ENCODE assay signal across 27 cellular contexts in genomic region chr10:12703141-12703540, GRCh38.
DNase-seq lines count a peak whose midpoint lies in the region; ATAC-seq and TF ChIP-seq lines count a peak whose summit lies in the region.
"Had no signal": no experiment of that assay in that cellular context is flagged by ENCODE, and none has a peak within 500 bp of the region (broad histone marks: within the 10 kb centered on the region; RNA-seq: fewer than 3 reads in every experiment).

No MANE protein-coding gene starts in this region.

- no peak for TF ChIP-seq CTCF in RWPE1 (conservative IDR thresholded peaks at IDR 0.05; ENCODE audit: low read depth)
- TF ChIP-seq CTCF in coronary artery (IDR thresholded peaks at IDR 0.05): no peak
- TF ChIP-seq CTCF in sigmoid colon (IDR thresholded peaks at IDR 0.05): no peak

- ATAC-seq in GM19035 (IDR thresholded peaks at IDR 0.05; ENCODE audit: unreplicated experiment): no peak
- no peak for ATAC-seq in HG02642 (IDR thresholded peaks at IDR 0.05; ENCODE audit: poor library complexity, unreplicated experiment)
- ATAC-seq: body of pancreas, gastroesophageal sphincter, Panc1, right cardiac atrium had no signal

- in situ Hi-C loops in GM23248 (cut with MboI): no loop called here

- peak overlapping the region; percentile 62 for H3K4me2 ChIP-seq in GM23248 (ENCODE audit: unreplicated experiment)

- H3K27me3 ChIP-seq in GM23248 (replicated peaks; ENCODE audit: insufficient read depth): no peaks in the 10 kb centered on the region
- no peaks in the 10 kb centered on the region for H3K27me3 ChIP-seq in sigmoid colon
- H3K27me3 ChIP-seq: body of pancreas, esophagus muscularis mucosa, gastroesophageal sphincter, stomach had no signal

- H3K9ac ChIP-seq in GM23248: no peak overlapping the region
- H3K9ac ChIP-seq: parathyroid adenoma had no signal

- H3K4me1 ChIP-seq in GM23248 (ENCODE audit: insufficient read depth): peaks cover 57% of the 10 kb centered on the region
- peaks cover 0 to 83% (median 76%) of the 10 kb centered on the region in 4 donors for H3K4me1 ChIP-seq in sigmoid colon
- H3K4me1 ChIP-seq: parathyroid adenoma had no signal

- POLR2A ChIA-PET in RWPE1 (lab: Yijun Ruan, JAX; ENCODE audit: low non-redundant PET): no interaction called here

- no peak overlapping the region for H3K4me3 ChIP-seq in GM23248
- no peak overlapping the region for H3K4me3 ChIP-seq in coronary artery
- no peak overlapping the region for H3K4me3 ChIP-seq in sigmoid colon
- H3K4me3 ChIP-seq: body of pancreas, esophagus muscularis mucosa, gastroesophageal sphincter, stomach had no signal

- H3K79me2 ChIP-seq in GM23248 (ENCODE audit: insufficient read depth): no peaks in the 10 kb centered on the region
- H3K79me2 ChIP-seq: parathyroid adenoma had no signal

- H2AFZ ChIP-seq in GM23248: no peak overlapping the region
- H2AFZ ChIP-seq: parathyroid adenoma had no signal

- H3K36me3 ChIP-seq in GM23248 (ENCODE audit: low read depth) (no peaks in the 10 kb centered on the region), sigmoid colon (no peaks in the 10 kb centered on the region)
- H3K36me3 ChIP-seq: esophagus muscularis mucosa, gastroesophageal sphincter, stomach had no signal

- DNase-seq in GM23248: peak; percentile 8
- no peak for DNase-seq in RWPE1 (ENCODE audit: low spot score)
- DNase-seq in coronary artery (ENCODE audit: low spot score): no peak
- no peak for DNase-seq in sigmoid colon
- no peak for DNase-seq in epidermal melanocyte (ENCODE audit: insufficient read length, low spot score)
- no peak for DNase-seq in dedifferentiated amniotic fluid mesenchymal stem cell (ENCODE audit: extremely low spot score)
- DNase-seq: activated CD4-positive, alpha-beta T cell treated with anti-CD3 and anti-CD28 coated beads, Interleukin-2, amount 10 ng/mL, durations not matched to agents 24 days and 14 days; activated effector memory CD4-positive, alpha-beta T cell treated with anti-CD3 and anti-CD28 coated beads, Interleukin-2, amount 50 U/mL, for 16 hours; activated naive CD8-positive, alpha-beta T cell treated with anti-CD3 and anti-CD28 coated beads, Interleukin-2, amount 10 ng/mL, durations not matched to agents 7 days and 5 days; body of pancreas; CD4-positive, alpha-beta T cell; DMS 273 treated with DMSO at 0.1 percent for 48 hours; effector CD8-positive, alpha-beta T cell; H7; Karpas-422; NCI-H1694; NCI-H510A treated with DMSO at 0.1 percent for 48 hours; NK-92 treated with Interleukin-12 subunit alpha and Interleukin-12 subunit beta, amount 100 ng/mL, for 24 hours; right cardiac atrium; stomach had no signal

- H3K9me3 ChIP-seq in GM23248 (ENCODE audit: low read depth) (no peaks in the 10 kb centered on the region), sigmoid colon (no peaks in the 10 kb centered on the region)
- H3K9me3 ChIP-seq: body of pancreas, esophagus muscularis mucosa, gastroesophageal sphincter, stomach had no signal

- peaks cover 32% of the 10 kb centered on the region for H3F3A ChIP-seq in GM23248 (ENCODE audit: insufficient read depth)

- intact Hi-C loops in sigmoid colon (cut with DNase I): no loop called here

- no peak for TF ChIP-seq EP300 in sigmoid colon (IDR thresholded peaks at IDR 0.05)

- 73 to 78% methylated on average over 6 of the region's 6 CpGs for WGBS in GM23248 (ENCODE audit: low coverage in 1 of 2, low lambda C conversion rate in 2 of 2, missing lambda C conversion rate in 2 of 2), 2 experiments
- WGBS in sigmoid colon, 2 donors: 94 to 95% methylated on average over 6 of the region's 6 CpGs

- no peak for TF ChIP-seq POLR2A in sigmoid colon (IDR thresholded peaks at IDR 0.05)

- H4K20me1 ChIP-seq in GM23248 (ENCODE audit: insufficient read depth): no peaks in the 10 kb centered on the region

- CTCF ChIA-PET in RWPE1 (lab: Yijun Ruan, JAX): no interaction called here

- H3K27ac ChIP-seq in GM23248 (no peak overlapping the region; the same call in 1 of the 2 replicates), RWPE1 (peak overlapping the region; percentile 86), coronary artery (peak overlapping the region; percentile 37 to 63), sigmoid colon (peak overlapping the region in 3 of 4 donors; percentile 43 to 90 (median 79))
- H3K27ac ChIP-seq: body of pancreas, parathyroid adenoma, VCaP had no signal

- no peaks in the 10 kb centered on the region for H3K9me2 ChIP-seq in GM23248 (ENCODE audit: insufficient read depth)
